In genomic region chr20:35669681-35670080, GRCh38 we compare ENCODE assay signal across 25 cellular contexts.
"Had no signal": no experiment of that assay in that cellular context is flagged by ENCODE, and none has a peak within 500 bp of the region (broad histone marks: within the 10 kb centered on the region; RNA-seq: fewer than 3 reads in every experiment).

No MANE protein-coding gene starts in this region.

- H3K27me3 ChIP-seq: pancreas, right lobe of liver, suprapubic skin, transverse colon, upper lobe of right lung, uterus had no signal

- H3K27me3 Mint-ChIP-seq: effector memory CD8-positive, alpha-beta T cell; memory B cell; stimulated activated naive CD8-positive, alpha-beta T cell treated with anti-CD3 and anti-CD28 coated beads, Interleukin-15, amount 100 ng/mL, for 72 hours had no signal

- H3K9me3 ChIP-seq: lower lobe of right lung, pancreas, right lobe of liver, suprapubic skin, transverse colon, upper lobe of right lung, uterus had no signal

- H3K9me3 Mint-ChIP-seq: effector memory CD8-positive, alpha-beta T cell; immature natural killer cell; memory B cell; natural killer cell; stimulated activated naive CD8-positive, alpha-beta T cell treated with anti-CD3 and anti-CD28 coated beads, Interleukin-15, amount 100 ng/mL, for 72 hours had no signal

- DNase-seq: effector memory CD8-positive, alpha-beta T cell; erythroblast; hypothalamus; immature natural killer cell; islet precursor cell; kidney glomerular epithelial cell; left colon; left ventricle myocardium superior; lower lobe of right lung; natural killer cell; occipital lobe; pancreas; right lobe of liver; stimulated activated CD4-positive, alpha-beta T cell treated with anti-CD3 and anti-CD28 coated beads, Interleukin-12 subunit alpha, Interleukin-12 subunit beta, amount 100 ng/mL, for 4 hours; stimulated activated CD4-positive, alpha-beta T cell treated with anti-CD3 and anti-CD28 coated beads, Interleukin-1b, Interleukin-23, amount 100 ng/mL, for 48 hours; stimulated activated CD4-positive, alpha-beta T cell treated with anti-CD3 and anti-CD28 coated beads, Interleukin-4, amount 100 ng/mL, for 1 hour; stimulated activated CD8-positive, alpha-beta memory T cell treated with anti-CD3 and anti-CD28 coated beads, Interleukin-4, amount 100 ng/mL, for 48 hours; stimulated activated naive CD4-positive, alpha-beta T cell; stimulated activated naive CD8-positive, alpha-beta T cell treated with anti-CD3 and anti-CD28 coated beads, Interleukin-15, amount 100 ng/mL, for 72 hours; transverse colon; upper lobe of right lung; uterus had no signal

- H3K4me3 ChIP-seq: lower lobe of right lung, pancreas, right lobe of liver, smooth muscle cell, suprapubic skin, transverse colon, upper lobe of right lung, uterus had no signal

- H3K4me3 Mint-ChIP-seq: effector memory CD8-positive, alpha-beta T cell; immature natural killer cell; memory B cell; natural killer cell; stimulated activated naive CD8-positive, alpha-beta T cell treated with anti-CD3 and anti-CD28 coated beads, Interleukin-15, amount 100 ng/mL, for 72 hours had no signal

- ATAC-seq: effector memory CD8-positive, alpha-beta T cell; left colon; left ventricle myocardium superior; lower lobe of right lung; natural killer cell; pancreas; right lobe of liver; stimulated activated naive CD8-positive, alpha-beta T cell treated with anti-CD3 and anti-CD28 coated beads, Interleukin-15, amount 100 ng/mL, for 72 hours; upper lobe of right lung had no signal

- H3K27ac ChIP-seq: lower lobe of right lung, pancreas, right lobe of liver, suprapubic skin, transverse colon, upper lobe of right lung, uterus had no signal

- H3K36me3 ChIP-seq: uterus had no signal

- H3K4me1 ChIP-seq: lower lobe of right lung, pancreas, right lobe of liver, suprapubic skin, transverse colon, upper lobe of right lung, uterus had no signal

- H3K27ac Mint-ChIP-seq: effector memory CD8-positive, alpha-beta T cell; memory B cell; natural killer cell; stimulated activated naive CD8-positive, alpha-beta T cell treated with anti-CD3 and anti-CD28 coated beads, Interleukin-15, amount 100 ng/mL, for 72 hours had no signal
